ENCODE assay signal across 14 cellular contexts in the genomic region with DNA sequence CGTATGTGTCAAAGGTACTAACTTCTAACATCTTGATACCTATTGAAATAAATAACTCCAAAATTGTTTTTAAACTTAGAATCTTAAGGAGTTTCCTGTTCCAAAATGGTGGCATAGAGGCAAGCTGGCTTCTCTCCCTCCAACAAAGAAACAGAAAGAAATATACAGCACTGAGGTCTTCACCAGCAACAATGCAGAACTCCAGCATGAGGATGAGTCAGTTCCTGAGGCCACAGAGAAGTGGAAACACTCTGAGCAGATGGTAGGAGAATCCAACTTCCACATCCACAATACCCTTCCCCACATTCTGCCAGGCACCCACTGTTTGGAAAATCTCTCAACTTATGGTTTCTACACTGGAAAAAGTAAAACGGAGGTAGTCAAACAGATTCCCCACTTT. TPM values are rescaled to one million over a fixed set of nuclear protein-coding genes. Genes with fewer than 3 reads are reported as not detected.
DNase-seq lines count a peak whose midpoint lies in the region; TF ChIP-seq lines count a peak whose summit lies in the region.
"Had no signal": no experiment of that assay in that cellular context is flagged by ENCODE, and none has a peak within 500 bp of the region (broad histone marks: within the 10 kb centered on the region; RNA-seq: fewer than 3 reads in every experiment).

No MANE protein-coding gene starts in this region.

- H3K9me2 ChIP-seq in MM.1S (replicated peaks; ENCODE audit: insufficient read depth, low read length) = no peaks in the 10 kb centered on the region
- H3K9me2 ChIP-seq: SK-N-SH had no signal

- no peaks in the 10 kb centered on the region for H3K9me3 ChIP-seq in MM.1S (replicated peaks; ENCODE audit: insufficient read depth, low read length)

- H3K27ac ChIP-seq in MM.1S (ENCODE audit: low read length) = no peak overlapping the region

- DNase-seq in Daoy (ENCODE audit: low read depth) = peak; percentile 21
- peak; percentile 75 to 78 for DNase-seq in Kasumi-1 (lab: John Stamatoyannopoulos, UW)
- peak; percentile 70 for DNase-seq in dermis blood vessel endothelial cell
- peak; percentile 17 for DNase-seq in kidney tubule cell (ENCODE audit: low spot score)
- no peak for DNase-seq in MM.1S
- no peak for DNase-seq in NCI-H2171 (lab: John Stamatoyannopoulos, UW)
- no peak for DNase-seq in amygdala (lab: John Stamatoyannopoulos, UW)
- DNase-seq: AML-193; CD4-positive, alpha-beta T cell; DND-41; NCI-H1092 treated with DMSO at 0.1 percent for 48 hours; NCI-H1694 treated with DMSO at 0.1 percent for 48 hours; NCI-H446; SK-N-SH had no signal

- no peak overlapping the region for H3K4me3 ChIP-seq in MM.1S (ENCODE audit: low read length)

- no peaks in the 10 kb centered on the region for H3F3A ChIP-seq in MM.1S (ENCODE audit: insufficient read depth, low read length)

- no peaks in the 10 kb centered on the region for H3K27me3 ChIP-seq in MM.1S (replicated peaks; ENCODE audit: insufficient read depth, low read length)

- H3K4me2 ChIP-seq in MM.1S (ENCODE audit: low read depth, low read length) = no peak overlapping the region
- H3K4me2 ChIP-seq: SK-N-SH had no signal

- H3K9ac ChIP-seq in MM.1S (ENCODE audit: low read length) = no peak overlapping the region
- H3K9ac ChIP-seq: SK-N-SH had no signal

- TF ChIP-seq CTCF in MM.1S (IDR thresholded peaks at IDR 0.05; ENCODE audit: low read length) = no peak

- H4K20me1 ChIP-seq in MM.1S (ENCODE audit: insufficient read depth, low read length) = no peaks in the 10 kb centered on the region

- H2AFZ ChIP-seq in MM.1S (ENCODE audit: low read length) = no peak overlapping the region

- H3K36me3 ChIP-seq in MM.1S (replicated peaks; ENCODE audit: insufficient read depth, low read length) = no peaks in the 10 kb centered on the region

- no peaks in the 10 kb centered on the region for H3K79me2 ChIP-seq in MM.1S (ENCODE audit: low read length)

- no peaks in the 10 kb centered on the region for H3K4me1 ChIP-seq in MM.1S (ENCODE audit: low read length)

RNA-seq across cellular contexts. Expression of a gene that starts 12.2 kb away (rescaled TPM):
- total RNA-seq in Daoy (2014; rRNA removed; shearing (Covaris generic)) = 187 and 202 TPM in 2 replicates
- 22.6 and 26.8 TPM in 2 replicates for total RNA-seq in dermis blood vessel endothelial cell

RNA-seq across cellular contexts. Expression of a gene that starts 36.2 kb away (rescaled TPM):
- 888 and 951 TPM in 2 replicates for total RNA-seq in Daoy (2014; rRNA removed; shearing (Covaris generic))
- total RNA-seq in dermis blood vessel endothelial cell = 555 and 1,168 TPM in 2 replicates

Comparison
In these comparisons a context has a peak if more than half of its experiments do, and no peak if none do; other contexts are left out.
1. DNase-seq: peak in Daoy (single experiment), Kasumi-1 (2 of 2), dermis blood vessel endothelial cell (single experiment) and kidney tubule cell (single experiment); none in MM.1S (single experiment), NCI-H2171 (single experiment) and amygdala (0 of 56).